In the genomic region with DNA sequence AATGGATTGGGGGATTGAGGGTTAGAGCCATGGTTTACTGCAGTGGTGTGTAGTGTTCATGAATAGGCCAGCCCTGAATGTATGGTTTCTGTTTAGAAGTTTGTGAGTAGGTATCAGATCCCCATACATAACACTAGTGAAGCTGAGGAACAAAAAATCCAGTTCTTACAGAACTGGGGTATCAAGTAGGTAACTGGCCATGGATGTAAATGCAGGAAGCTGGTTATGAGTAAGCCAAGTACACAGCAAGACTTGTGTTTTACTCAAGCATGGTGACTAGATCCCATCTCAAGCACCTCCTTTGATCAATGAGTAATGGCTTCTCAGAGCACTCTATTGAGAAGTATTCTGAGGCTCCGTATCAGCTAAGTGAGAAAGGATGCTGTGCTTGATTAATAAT, we compare ENCODE assay signal across 13 cellular contexts.
DNase-seq lines count a peak whose midpoint lies in the region; ATAC-seq, FAIRE-seq and TF ChIP-seq lines count a peak whose summit lies in the region.
"Had no signal": no experiment of that assay in that cellular context is flagged by ENCODE, and none has a peak within 500 bp of the region (broad histone marks: within the 10 kb centered on the region; RNA-seq: fewer than 3 reads in every experiment).

No MANE protein-coding gene starts in this region.

- intact Hi-C loops in mammary epithelial cell (cut with micrococcal nuclease) (loop anchor here (10.0 kb wide), 1 partner anchor 426 kb away; no protein-coding TSS in a partner anchor), MCF 10A (cut with micrococcal nuclease) (no loop called here), ascending aorta (cut with DNase I) (no loop called here)

- BruUV-seq in mammary epithelial cell (replicated peaks; lab: Mats Ljungman, UMichigan) (no TSS peak), MCF 10A (replicated peaks; lab: Mats Ljungman, UMichigan) (no TSS peak)

- H3K36me3 ChIP-seq in mammary epithelial cell (ENCODE audit: insufficient read depth, low read length) (no peaks in the 10 kb centered on the region), ascending aorta (no peaks in the 10 kb centered on the region)
- H3K36me3 ChIP-seq: sigmoid colon had no signal

- no peak overlapping the region for H3K4me2 ChIP-seq in mammary epithelial cell (ENCODE audit: insufficient read depth, low read depth, low read length)

- dilution Hi-C loops in mammary epithelial cell (cut with HindIII; ENCODE audit: low sequenced_read_pairs): no loop called here

- H3K27me3 ChIP-seq in mammary epithelial cell (ENCODE audit: insufficient read depth, low read length) (no peaks in the 10 kb centered on the region), ascending aorta (no peaks in the 10 kb centered on the region)
- H3K27me3 ChIP-seq: sigmoid colon had no signal

- H3K36me3 Mint-ChIP-seq in MCF 10A (ENCODE audit: insufficient read depth, unreplicated experiment): no peaks in the 10 kb centered on the region
- H3K36me3 Mint-ChIP-seq in progenitor cell of endocrine pancreas (ENCODE audit: insufficient read depth): no peaks in the 10 kb centered on the region

- H3K4me3 Mint-ChIP-seq in MCF 10A (ENCODE audit: unreplicated experiment): no peak overlapping the region
- H3K4me3 Mint-ChIP-seq in progenitor cell of endocrine pancreas (ENCODE audit: low read depth): no peak overlapping the region
- H3K4me3 Mint-ChIP-seq: activated T-cell treated with anti-CD3 and anti-CD28 coated beads, Interleukin-2, amount 50 U/mL, for 72 hours had no signal

- H3K27me3 Mint-ChIP-seq in MCF 10A (ENCODE audit: insufficient read depth, unreplicated experiment) (no peaks in the 10 kb centered on the region), progenitor cell of endocrine pancreas (no peaks in the 10 kb centered on the region)

- H3K4me1 Mint-ChIP-seq in MCF 10A (ENCODE audit: insufficient read depth, unreplicated experiment): peaks cover 19% of the 10 kb centered on the region
- peaks cover 7% of the 10 kb centered on the region for H3K4me1 Mint-ChIP-seq in progenitor cell of endocrine pancreas (ENCODE audit: low read depth)

- H3K79me2 ChIP-seq in mammary epithelial cell (ENCODE audit: insufficient read depth, low read length): no peaks in the 10 kb centered on the region

- peaks cover 12% of the 10 kb centered on the region for H3K4me1 ChIP-seq in mammary epithelial cell (ENCODE audit: insufficient read depth, low read length)
- no peaks in the 10 kb centered on the region for H3K4me1 ChIP-seq in ascending aorta

- CTCF ChIA-PET in mammary epithelial cell (lab: Charles Lee; ENCODE audit: low non-redundant PET) (interaction anchor here (0.6 kb wide), 1 partner anchor 9 kb away, joined by 3 read pairs; no protein-coding TSS in a partner anchor), MCF 10A (lab: Yijun Ruan, JAX) (interaction anchor here (0.5 to 1.9 kb wide), 6 partner anchors 9 to 728 kb away, joined by 3 to 14 read pairs (median 4); a partner anchor contains a TSS)

- peak; percentile 89 for ATAC-seq in HG02938 (IDR thresholded peaks at IDR 0.05; ENCODE audit: unreplicated experiment)
- ATAC-seq: activated T-cell treated with anti-CD3 and anti-CD28 coated beads, Interleukin-2, amount 50 U/mL, for 72 hours had no signal

- TF ChIP-seq CTCF in mammary epithelial cell (conservative IDR thresholded peaks at IDR 0.05 in 1 of 2, IDR thresholded peaks at IDR 0.05 in 1 of 2; ENCODE audit: extremely low read depth in 1 of 2, insufficient read depth in 1 of 2, low read depth in 1 of 2, low read length in 2 of 2): no peak
- TF ChIP-seq CTCF in MCF 10A (IDR thresholded peaks at IDR 0.05; ENCODE audit: unreplicated experiment): no peak
- TF ChIP-seq CTCF in progenitor cell of endocrine pancreas (IDR thresholded peaks at IDR 0.05; ENCODE audit: unreplicated experiment): no peak
- TF ChIP-seq CTCF in ascending aorta (IDR thresholded peaks at IDR 0.05): no peak

- no peaks in the 10 kb centered on the region for H4K20me1 ChIP-seq in mammary epithelial cell (ENCODE audit: insufficient read depth, low read length)

- H3K9me3 Mint-ChIP-seq in MCF 10A (ENCODE audit: unreplicated experiment): no peaks in the 10 kb centered on the region
- no peaks in the 10 kb centered on the region for H3K9me3 Mint-ChIP-seq in progenitor cell of endocrine pancreas (ENCODE audit: low read depth)

- no peak overlapping the region for H3K27ac Mint-ChIP-seq in MCF 10A (ENCODE audit: low read depth, unreplicated experiment)
- H3K27ac Mint-ChIP-seq in progenitor cell of endocrine pancreas: no peak overlapping the region
- H3K27ac Mint-ChIP-seq: activated T-cell treated with anti-CD3 and anti-CD28 coated beads, Interleukin-2, amount 50 U/mL, for 72 hours had no signal

- in situ Hi-C loops in mammary epithelial cell (cut with MboI; ENCODE audit: low sequenced_read_pairs in 2 of 2): loop anchor here in 1 of 2 donors (25.0 kb wide), 1 partner anchor 614 kb away; a partner anchor contains a TSS

- H3K4me3 ChIP-seq in mammary epithelial cell (replicated peaks in 1 of 3; ENCODE audit: insufficient read depth in 1 of 3, low read depth in 2 of 3, low read length in 3 of 3) (no peak overlapping the region), ascending aorta (no peak overlapping the region)
- H3K4me3 ChIP-seq: sigmoid colon had no signal

- no peak overlapping the region for H3K9ac ChIP-seq in mammary epithelial cell (ENCODE audit: insufficient read depth, low read length)

- no peaks in the 10 kb centered on the region for H3K9me3 ChIP-seq in mammary epithelial cell (replicated peaks; ENCODE audit: insufficient read depth, low read length)
- H3K9me3 ChIP-seq in ascending aorta: no peaks in the 10 kb centered on the region
- H3K9me3 ChIP-seq: sigmoid colon had no signal

- H2AFZ ChIP-seq in mammary epithelial cell (ENCODE audit: low read depth, low read length): peak overlapping the region; percentile 56

- peak; percentile 36 for DNase-seq in mammary epithelial cell
- no peak for DNase-seq in MCF 10A (ENCODE audit: unreplicated experiment)
- peak; percentile 29 for DNase-seq in dermis blood vessel endothelial cell
- DNase-seq in GM19239 (ENCODE audit: insufficient read length, low spot score): no peak
- no peak for DNase-seq in epidermal melanocyte (ENCODE audit: insufficient read length, low spot score)
- no peak for DNase-seq in progenitor cell of endocrine pancreas (ENCODE audit: low spot score, unreplicated experiment)
- DNase-seq in ascending aorta (ENCODE audit: low spot score in 2 of 2): no peak
- DNase-seq: activated T-cell treated with anti-CD3 and anti-CD28 coated beads, Interleukin-2, amount 50 U/mL, for 72 hours; NCI-H2029; sigmoid colon had no signal

- WGBS in mammary epithelial cell (ENCODE audit: low coverage, missing lambda C conversion rate): 100% methylated on average over 1 of the region's 1 CpG

- no peak overlapping the region for H3K27ac ChIP-seq in mammary epithelial cell (ENCODE audit: insufficient read depth, low read depth, low read length)
- H3K27ac ChIP-seq in ascending aorta: no peak overlapping the region
- H3K27ac ChIP-seq: sigmoid colon, VCaP had no signal

- POLR2A ChIA-PET in MCF 10A (lab: Yijun Ruan, JAX): interaction anchor here (0.5 to 3.3 kb wide), 26 partner anchors 8 to 1804 kb away, joined by 3 to 16 read pairs (median 4); a partner anchor contains a TSS

- FAIRE-seq in GM19239 (lab: Jason Lieb, UNC): no peak
- FAIRE-seq: HTR-8/SVneo had no signal

Comparison
In these comparisons a context has a peak if more than half of its experiments do, and no peak if none do; other contexts are left out.
1. DNase-seq: peak in mammary epithelial cell (single experiment) and dermis blood vessel endothelial cell (single experiment); none in MCF 10A (single experiment), GM19239 (single experiment), epidermal melanocyte (single experiment), progenitor cell of endocrine pancreas (single experiment) and ascending aorta (0 of 2).